Comparison of ENCODE assay signal across 27 cellular contexts in the genomic region with DNA sequence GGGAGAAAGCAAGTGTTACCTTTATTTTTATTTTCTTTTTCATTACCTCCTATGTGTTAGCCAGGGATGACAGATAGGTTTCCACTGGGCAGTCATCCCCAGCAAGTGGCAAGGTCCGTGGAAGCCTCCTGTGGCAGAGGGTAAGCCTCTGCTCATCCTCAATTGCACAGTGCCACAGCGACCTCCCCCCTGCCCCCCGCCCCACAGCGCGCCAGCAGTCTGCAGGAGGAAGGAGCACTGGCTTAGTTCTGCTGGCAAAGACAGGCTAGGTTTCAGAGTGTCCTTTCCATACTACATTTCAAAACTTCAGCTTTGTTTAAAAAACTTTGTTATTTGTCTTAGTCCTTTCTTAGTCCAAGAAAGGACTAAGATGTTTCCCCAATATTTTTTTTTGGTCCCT.
"Had no signal": no experiment of that assay in that cellular context is flagged by ENCODE, and none has a peak within 500 bp of the region (broad histone marks: within the 10 kb centered on the region; RNA-seq: fewer than 3 reads in every experiment).

No MANE protein-coding gene starts in this region.

- H3K9me3 ChIP-seq: colonic mucosa, esophagus squamous epithelium, gastrocnemius medialis, heart right ventricle, left lung, lower lobe of right lung, mucosa of descending colon had no signal

- DNase-seq: colonic mucosa; cortex of kidney; effector CD8-positive, alpha-beta T cell; effector memory CD8-positive, alpha-beta T cell; endodermal cell; erythroblast; esophagus squamous epithelium; foreskin fibroblast; foreskin melanocyte; gastrocnemius medialis; glutamatergic neuron; head of caudate nucleus; heart right ventricle; hippocampal formation; left cardiac atrium; left lung; left ventricle myocardium superior; lower lobe of right lung; mesenchymal stem cell; mucosa of descending colon had no signal

- H3K4me3 Mint-ChIP-seq: dendritic cell treated with granulocyte-macrophage colony-stimulating factor and Interleukin-4, amounts not matched to agents 40 ng/mL and 50 ng/mL, for 4 days; effector memory CD8-positive, alpha-beta T cell; endodermal cell; mesothelial cell of epicardium had no signal

- ATAC-seq: effector memory CD8-positive, alpha-beta T cell; esophagus mucosa; gastrocnemius medialis; heart right ventricle; left cardiac atrium; left lung; left ventricle myocardium superior; lower lobe of right lung; mucosa of descending colon had no signal

- H3K36me3 ChIP-seq: colonic mucosa, esophagus squamous epithelium, gastrocnemius medialis, heart right ventricle, left lung, lower lobe of right lung had no signal

- H3K27ac Mint-ChIP-seq: dendritic cell treated with granulocyte-macrophage colony-stimulating factor and Interleukin-4, amounts not matched to agents 40 ng/mL and 50 ng/mL, for 4 days; effector memory CD8-positive, alpha-beta T cell; endodermal cell; mesothelial cell of epicardium had no signal

- H3K4me3 ChIP-seq: colonic mucosa, esophagus squamous epithelium, gastrocnemius medialis, heart right ventricle, left lung, lower lobe of right lung, mucosa of descending colon had no signal

- H3K36me3 Mint-ChIP-seq: mesothelial cell of epicardium had no signal

- FAIRE-seq: endometrium, islet of Langerhans, keratinocyte had no signal

- H3K9me3 Mint-ChIP-seq: dendritic cell treated with granulocyte-macrophage colony-stimulating factor and Interleukin-4, amounts not matched to agents 40 ng/mL and 50 ng/mL, for 4 days; effector memory CD8-positive, alpha-beta T cell; endodermal cell; mesothelial cell of epicardium had no signal

- H3K27me3 ChIP-seq: colonic mucosa, gastrocnemius medialis had no signal

- H3K27ac ChIP-seq: colonic mucosa, epithelial cell of prostate, esophagus squamous epithelium, gastrocnemius medialis, heart right ventricle, left lung, lower lobe of right lung had no signal
